ENCODE assay signal across 8 cellular contexts in the genomic region with DNA sequence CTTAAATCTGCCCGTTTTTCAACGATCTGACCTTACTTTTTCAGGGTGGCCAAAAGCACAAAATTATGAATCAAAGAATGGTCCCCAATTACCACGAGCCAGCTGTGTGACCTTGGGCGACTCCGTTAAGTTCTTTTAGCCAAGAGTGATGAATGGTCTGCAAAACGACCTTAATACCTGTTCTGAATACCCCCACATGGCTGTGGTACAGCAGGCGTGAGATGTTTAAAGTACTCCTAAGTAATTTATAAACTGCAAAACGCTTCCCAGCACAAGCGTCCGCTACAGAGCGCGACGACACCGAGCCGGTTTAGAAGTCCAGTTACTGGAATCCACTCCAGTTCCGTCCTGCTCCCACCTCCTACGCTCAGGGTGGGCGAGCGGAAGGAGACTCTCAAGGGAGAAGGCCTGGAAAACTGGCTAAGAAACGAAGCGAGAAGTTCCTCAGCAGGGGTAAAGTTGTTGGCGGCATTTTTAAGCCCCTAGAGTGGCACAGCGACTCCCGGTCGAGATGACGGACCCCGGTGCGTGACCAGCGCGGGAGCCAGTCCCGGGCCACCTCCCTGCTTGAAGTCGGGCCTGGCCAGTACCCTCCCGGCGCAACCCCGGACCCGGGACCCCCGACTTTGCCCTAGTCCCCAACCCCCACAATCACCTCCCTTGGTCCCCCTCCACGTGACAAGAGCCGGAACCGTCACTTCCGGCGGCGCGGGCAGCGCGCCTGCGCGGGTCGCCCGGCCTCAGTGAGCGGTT. TPM values are rescaled to one million over a fixed set of nuclear protein-coding genes. Genes with fewer than 3 reads are reported as not detected.
DNase-seq lines count a peak whose midpoint lies in the region; ATAC-seq, FAIRE-seq and TF ChIP-seq lines count a peak whose summit lies in the region.

No MANE protein-coding gene starts in this region.

- intact Hi-C loops in ascending aorta (cut with DNase I) (loop anchor here (2.0 to 10.0 kb wide), 4 partner anchors 131 to 1409 kb away; no protein-coding TSS in a partner anchor), vagina (cut with DNase I) (no loop called here)

- peak overlapping the region; percentile 73 to 97 for H3K4me3 ChIP-seq in ascending aorta
- peak overlapping the region; percentile 94 to 96 for H3K4me3 ChIP-seq in vagina

- peak; percentile 55 for ATAC-seq in HG02571 (IDR thresholded peaks at IDR 0.05; ENCODE audit: unreplicated experiment)

- H3K27ac ChIP-seq in ascending aorta (peak overlapping the region; percentile 93 to 99), vagina (peak overlapping the region; percentile 99)

- TF ChIP-seq POLR2A in GM12891 (IDR thresholded peaks at IDR 0.05; ENCODE audit: low read depth, low read length), result peak; percentile 66
- TF ChIP-seq POLR2A in vagina (IDR thresholded peaks at IDR 0.05), result peak in 1 of 2 donors; percentile 5

- H3K9me3 ChIP-seq in ascending aorta, result no peaks in the 10 kb centered on the region
- no peaks in the 10 kb centered on the region for H3K9me3 ChIP-seq in vagina

- H3K36me3 ChIP-seq in ascending aorta (no peaks in the 10 kb centered on the region), vagina (no peaks in the 10 kb centered on the region)

- DNase-seq in GM12891 (ENCODE audit: insufficient read length, low spot score) (peak; percentile 66), NAMALWA (ENCODE audit: low spot score) (peak; percentile 86), T-helper 2 cell (peak; percentile 67 to 92 (median 80)), ascending aorta (ENCODE audit: low spot score in 2 of 2) (peak; percentile 60 to 95), hepatic stellate cell (ENCODE audit: low spot score) (peak; percentile 89), renal cortical epithelial cell (ENCODE audit: low read depth) (peak; percentile 57), vagina (ENCODE audit: extremely low spot score in 2 of 2) (peak in 1 of 2 donors; percentile 93)

- peaks cover 4 to 5% of the 10 kb centered on the region in 2 donors for H3K4me1 ChIP-seq in ascending aorta
- H3K4me1 ChIP-seq in vagina, result peaks cover 35% of the 10 kb centered on the region

- FAIRE-seq in GM12891 (lab: Jason Lieb, UNC), result peak; percentile 89

- H3K27me3 ChIP-seq in ascending aorta (no peaks in the 10 kb centered on the region), vagina (no peaks in the 10 kb centered on the region)

- TF ChIP-seq CTCF in ascending aorta (IDR thresholded peaks at IDR 0.05) (no peak), vagina (IDR thresholded peaks at IDR 0.05) (no peak)

TF ChIP-seq in GM12891, 5 proteins besides CTCF, POLR2A, EP300 and RAD21:
- TF ChIP-seq PAX5 (IDR thresholded peaks at IDR 0.05; ENCODE audit: insufficient read depth, low read length, severe bottlenecking) (peak; percentile 2), POLR2AphosphoS5 (IDR thresholded peaks at IDR 0.05; ENCODE audit: low read depth, low read length) (peak; percentile 56; the same call in 1 of the 2 replicates), TAF1 (IDR thresholded peaks at IDR 0.05; ENCODE audit: low read depth, low read length) (no peak), POU2F2 (IDR thresholded peaks at IDR 0.05; ENCODE audit: low read depth, low read length) (no peak), SPI1 (IDR thresholded peaks at IDR 0.05; ENCODE audit: low read depth, low read length) (no peak)

RNA-seq across cellular contexts. Expression of a gene that starts 0.7 kb away (rescaled TPM):
- 3.7 TPM for polyA plus RNA-seq in GM12891 (2012; ENCODE audit: low read depth, missing spikeins)
- total RNA-seq in ascending aorta, result 16.6 TPM
- 65.5 and 70.2 TPM in 2 replicates for total RNA-seq in renal cortical epithelial cell
- 34.9 TPM for total RNA-seq in vagina
